In the genomic region with DNA sequence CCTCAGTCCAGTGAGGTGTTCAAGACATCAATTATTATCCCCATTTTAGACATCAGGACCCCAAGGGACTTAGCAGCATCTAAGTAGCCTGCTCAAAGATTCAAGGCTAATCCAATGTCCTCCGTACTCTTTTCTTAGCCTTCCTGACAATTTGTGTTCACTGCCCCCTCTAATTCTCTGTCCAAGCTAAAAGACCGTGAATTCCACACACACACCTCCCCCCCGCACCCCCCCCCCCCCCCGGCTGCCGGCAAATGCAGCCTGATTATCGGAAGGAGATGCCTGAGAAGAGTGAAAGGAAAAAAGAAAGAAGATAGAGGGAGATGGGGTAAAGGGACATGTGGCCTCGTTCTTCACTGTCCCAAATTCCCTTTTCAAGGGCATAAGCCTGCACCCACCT, we compare ENCODE assay signal across 20 cellular contexts. TPM values are rescaled to one million over a fixed set of nuclear protein-coding genes. Genes with fewer than 3 reads are reported as not detected.
DNase-seq lines count a peak whose midpoint lies in the region; ATAC-seq and TF ChIP-seq lines count a peak whose summit lies in the region.
"Had no signal": no experiment of that assay in that cellular context is flagged by ENCODE, and none has a peak within 500 bp of the region (broad histone marks: within the 10 kb centered on the region; RNA-seq: fewer than 3 reads in every experiment).

No MANE protein-coding gene starts in this region.

- no peak overlapping the region for H3K4me2 ChIP-seq in neural progenitor cell
- H3K4me2 ChIP-seq: A549, PC-9 had no signal

- H3K4me3 ChIP-seq in right atrium auricular region (no peak overlapping the region), neural progenitor cell (no peak overlapping the region), Peyer's patch (no peak overlapping the region)
- H3K4me3 ChIP-seq: A549, GM23248, PC-9 had no signal

- H3K4me1 Mint-ChIP-seq in neural progenitor cell, result peaks cover 9% of the 10 kb centered on the region
- H3K4me1 Mint-ChIP-seq in activated T-helper 17 cell treated with anti-CD3 and anti-CD28 coated beads, Interleukin-2, amount 50 U/mL, for 72 hours, result no peaks in the 10 kb centered on the region

- H3K27me3 Mint-ChIP-seq in neural progenitor cell (ENCODE audit: insufficient read depth, low read depth), result peaks cover 5% of the 10 kb centered on the region
- H3K27me3 Mint-ChIP-seq in activated T-helper 17 cell treated with anti-CD3 and anti-CD28 coated beads, Interleukin-2, amount 50 U/mL, for 72 hours, result peaks cover 9% of the 10 kb centered on the region

- H3K9me3 ChIP-seq in right atrium auricular region, result no peaks in the 10 kb centered on the region
- H3K9me3 ChIP-seq in neural progenitor cell (ENCODE audit: low read depth), result no peaks in the 10 kb centered on the region
- no peaks in the 10 kb centered on the region for H3K9me3 ChIP-seq in Peyer's patch
- H3K9me3 ChIP-seq: A549 had no signal

- no peaks in the 10 kb centered on the region for H3K27me3 ChIP-seq in right atrium auricular region
- H3K27me3 ChIP-seq in neural progenitor cell, result no peaks in the 10 kb centered on the region
- H3K27me3 ChIP-seq in Peyer's patch, result no peaks in the 10 kb centered on the region

- intact Hi-C loops in cardiac septum (cut with DNase I), result no loop called here

- H4K20me1 ChIP-seq in neural progenitor cell (ENCODE audit: low read depth), result no peaks in the 10 kb centered on the region

- H3K4me3 Mint-ChIP-seq in neural progenitor cell, result no peak overlapping the region
- H3K4me3 Mint-ChIP-seq in activated T-helper 17 cell treated with anti-CD3 and anti-CD28 coated beads, Interleukin-2, amount 50 U/mL, for 72 hours, result no peak overlapping the region
- H3K4me3 Mint-ChIP-seq: CD4-positive, alpha-beta T cell had no signal

- H3F3A ChIP-seq in neural progenitor cell (ENCODE audit: low read depth), result no peaks in the 10 kb centered on the region

- no peaks in the 10 kb centered on the region for H3K36me3 Mint-ChIP-seq in neural progenitor cell
- no peaks in the 10 kb centered on the region for H3K36me3 Mint-ChIP-seq in activated T-helper 17 cell treated with anti-CD3 and anti-CD28 coated beads, Interleukin-2, amount 50 U/mL, for 72 hours (ENCODE audit: low read depth)

- no peak for TF ChIP-seq POLR2A in Peyer's patch (IDR thresholded peaks at IDR 0.05)

- TF ChIP-seq CTCF in right atrium auricular region (IDR thresholded peaks at IDR 0.05) (no peak), neural progenitor cell (IDR thresholded peaks at IDR 0.05) (no peak), Peyer's patch (IDR thresholded peaks at IDR 0.05) (no peak)

- H3K36me3 ChIP-seq in right atrium auricular region, result no peaks in the 10 kb centered on the region
- H3K36me3 ChIP-seq in neural progenitor cell, result no peaks in the 10 kb centered on the region
- H3K36me3 ChIP-seq in Peyer's patch, result no peaks in the 10 kb centered on the region

- H2AFZ ChIP-seq in neural progenitor cell (replicated peaks), result no peak overlapping the region
- H2AFZ ChIP-seq: GM23248, PC-9 had no signal

- H3K27ac Mint-ChIP-seq in neural progenitor cell, result peak overlapping the region; percentile 52
- H3K27ac Mint-ChIP-seq in activated T-helper 17 cell treated with anti-CD3 and anti-CD28 coated beads, Interleukin-2, amount 50 U/mL, for 72 hours, result no peak overlapping the region
- H3K27ac Mint-ChIP-seq: CD4-positive, alpha-beta T cell had no signal

- H3K4me1 ChIP-seq in right atrium auricular region, result peaks cover 0 to 20% of the 10 kb centered on the region in 2 donors
- no peaks in the 10 kb centered on the region for H3K4me1 ChIP-seq in neural progenitor cell
- peaks cover 0 to 4% (median 0%) of the 10 kb centered on the region in 4 donors for H3K4me1 ChIP-seq in Peyer's patch

- no peaks in the 10 kb centered on the region for H3K79me2 ChIP-seq in neural progenitor cell (ENCODE audit: low read depth)

- ATAC-seq in activated T-helper 17 cell treated with anti-CD3 and anti-CD28 coated beads, Interleukin-2, amount 50 U/mL, for 72 hours (replicated peaks), result no peak
- no peak for ATAC-seq in left lobe of liver
- ATAC-seq: A549, HCT116 had no signal

- H3K27ac ChIP-seq in right atrium auricular region, result peak overlapping the region; percentile 47 to 48
- peak overlapping the region; percentile 40 for H3K27ac ChIP-seq in angular gyrus (ENCODE audit: low read depth, low read length)
- H3K27ac ChIP-seq in neural progenitor cell, result no peak overlapping the region
- no peak overlapping the region for H3K27ac ChIP-seq in Peyer's patch
- H3K27ac ChIP-seq: A549, GM23248, PC-9 had no signal

- H3K9ac ChIP-seq in neural progenitor cell, result no peak overlapping the region
- H3K9ac ChIP-seq: GM23248 had no signal

- no peaks in the 10 kb centered on the region for H3K9me3 Mint-ChIP-seq in neural progenitor cell
- no peaks in the 10 kb centered on the region for H3K9me3 Mint-ChIP-seq in activated T-helper 17 cell treated with anti-CD3 and anti-CD28 coated beads, Interleukin-2, amount 50 U/mL, for 72 hours
- H3K9me3 Mint-ChIP-seq: CD4-positive, alpha-beta T cell had no signal

- DNase-seq in right atrium auricular region (ENCODE audit: low spot score) (no peak), cardiac septum (ENCODE audit: low spot score) (no peak), neural progenitor cell (ENCODE audit: low spot score) (no peak), epidermal melanocyte (ENCODE audit: insufficient read length, low spot score) (no peak), Peyer's patch (no peak), left lobe of liver (ENCODE audit: low spot score) (no peak)
- DNase-seq: AML-193; CD4-positive, alpha-beta T cell; DND-41; GF-D8; GM23248; Kasumi-1; NCI-H1930; NCI-H2227 treated with DMSO at 0.1 percent for 48 hours; NCI-H524 treated with DMSO at 0.1 percent for 48 hours; PC-9 had no signal

RNA-seq across cellular contexts. Expression of gene NLK, which starts 58.1 kb away (rescaled TPM):
- total RNA-seq in right atrium auricular region, result 10 to 100 TPM; 17.9 to 19.4 TPM
- total RNA-seq in cardiac septum, result 21.4 TPM
- 50.1 and 61.7 TPM in 2 replicates for total RNA-seq in neural progenitor cell (ENCODE audit: low replicate concordance)
- 10 to 100 TPM; 20.5 to 45.4 (median 27.1) TPM for total RNA-seq in Peyer's patch
- total RNA-seq in activated T-helper 17 cell treated with anti-CD3 and anti-CD28 coated beads, Interleukin-2, amount 50 U/mL, for 72 hours, result 10 to 100 TPM in 1 of 2 donors, 1 to 10 TPM in 1; 8.2 to 11.6 TPM
- total RNA-seq in left lobe of liver, result 7.5 TPM

Comparison
In these comparisons a context has a peak if more than half of its experiments do, and no peak if none do; other contexts are left out.
1. H3K27ac ChIP-seq: peak in right atrium auricular region (2 of 2) and angular gyrus (single experiment); none in neural progenitor cell (single experiment) and Peyer's patch (0 of 4).